8 cellular contexts compared by ENCODE assay signal in the genomic region with DNA sequence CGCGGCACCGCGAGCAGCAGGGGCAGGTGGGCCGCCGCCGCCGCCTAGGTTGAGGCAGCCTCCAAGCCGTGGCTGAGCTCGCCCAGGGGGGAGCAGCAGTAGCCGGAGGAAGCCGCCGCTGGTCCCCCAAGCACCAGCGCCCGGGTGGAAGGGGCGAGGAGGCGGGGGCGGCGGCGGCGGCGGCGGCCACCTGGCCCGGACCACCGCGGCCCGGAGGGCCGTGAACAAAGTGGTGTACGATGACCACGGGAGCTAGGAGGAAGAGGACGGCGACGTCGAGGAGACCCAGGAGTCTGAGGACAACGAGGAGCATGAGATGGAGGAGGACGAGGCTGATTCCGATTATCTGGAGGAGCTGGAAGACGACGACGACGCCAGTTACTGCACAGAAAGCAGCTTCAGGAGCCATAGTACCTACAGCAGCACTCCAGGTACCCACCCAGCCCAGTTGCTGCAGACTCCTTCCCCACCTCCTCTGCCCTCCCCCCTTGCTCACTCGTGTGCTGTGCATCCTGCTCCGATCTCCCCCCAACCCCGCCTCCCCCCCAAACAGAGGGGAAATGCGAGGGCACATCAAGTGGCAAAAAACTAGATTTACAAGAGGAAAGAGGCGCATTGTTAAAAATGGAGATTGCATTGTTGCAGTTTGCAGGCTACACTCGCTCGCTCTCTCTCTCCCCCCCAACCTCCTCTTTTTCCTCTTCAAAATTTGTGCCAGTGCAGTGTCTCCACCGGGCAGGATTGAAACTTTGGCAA. TPM values are rescaled to one million over a fixed set of nuclear protein-coding genes. Genes with fewer than 3 reads are reported as not detected.
DNase-seq lines count a peak whose midpoint lies in the region; ATAC-seq, FAIRE-seq and TF ChIP-seq lines count a peak whose summit lies in the region.
"Not testable (repeated sequence)": the region's sequence is repeated elsewhere in the genome, so short reads cannot be mapped to it uniquely, and the experiment has no call there.

No MANE protein-coding gene starts in this region.

- ATAC-seq in GM18511 (IDR thresholded peaks at IDR 0.05; ENCODE audit: unreplicated experiment) = peak; percentile 42
- ATAC-seq in HG02642 (IDR thresholded peaks at IDR 0.05; ENCODE audit: poor library complexity, unreplicated experiment) = peak; percentile 45
- ATAC-seq in pancreas = peak; percentile 24 to 49 (median 30)

- not testable (repeated sequence) for TF ChIP-seq CTCF in 22Rv1 (IDR thresholded peaks at IDR 0.05); LNCaP clone FGC (IDR thresholded peaks at IDR 0.05; ENCODE audit: control insufficient read depth, extremely low read depth, insufficient read depth); brain microvascular endothelial cell (IDR thresholded peaks at IDR 0.05; ENCODE audit: low read depth, low read length, missing control alignments); hepatocyte (IDR thresholded peaks at IDR 0.05; ENCODE audit: poor library complexity); pancreas (IDR thresholded peaks at IDR 0.05)

- 1% methylated on average over 33 of the region's 49 CpGs for WGBS in hepatocyte (ENCODE audit: low lambda C conversion rate, missing lambda C conversion rate)
- WGBS in pancreas, 2 donors = 3% methylated on average over 35 to 49 of the region's 49 CpGs

- FAIRE-seq in pancreas (lab: Jason Lieb, UNC) = not testable (repeated sequence)

- peak overlapping the region; percentile 100 for H3K4me2 ChIP-seq in hepatocyte

- H3K79me2 ChIP-seq in hepatocyte = not testable (repeated sequence)

- H3K27me3 ChIP-seq in brain microvascular endothelial cell (replicated peaks); pancreas: not testable (repeated sequence)
- H3K27me3 ChIP-seq in hepatocyte = peaks cover 13% of the 10 kb centered on the region

- intact Hi-C loops in pancreas (cut with DNase I) = not testable (repeated sequence)

- H3K9me2 ChIP-seq in hepatocyte (replicated peaks; ENCODE audit: insufficient read depth) = not testable (repeated sequence)

- in situ Hi-C loops in brain microvascular endothelial cell (cut with HindIII; ENCODE audit: low pct_ligation_motif_present, low sequenced_read_pairs) = not testable (repeated sequence)

- not testable (repeated sequence) for H4K20me1 ChIP-seq in hepatocyte (ENCODE audit: insufficient read depth, poor library complexity, severe bottlenecking)

- H3K27ac ChIP-seq in 22Rv1 (peak overlapping the region; percentile 43; the same call in 1 of the 2 replicates), brain microvascular endothelial cell (peak overlapping the region; percentile 10), hepatocyte (peak overlapping the region; percentile 94), pancreas (peak overlapping the region in 3 of 4 donors; percentile 40 to 71 (median 70))

- not testable (repeated sequence) for DNase-seq in LNCaP clone FGC (ENCODE audit: low read depth); brain microvascular endothelial cell; hepatocyte (ENCODE audit: low spot score)
- DNase-seq in SW480 (ENCODE audit: low spot score) (peak; percentile 31), pancreas (peak in 1 of 6 donors; percentile 76)

- H3K4me3 ChIP-seq in LNCaP clone FGC (ENCODE audit: low read depth, low read length) = peak overlapping the region; percentile 69
- H3K4me3 ChIP-seq in brain microvascular endothelial cell (ENCODE audit: low read depth, low read length) = peak overlapping the region; percentile 79
- peak overlapping the region; percentile 84 for H3K4me3 ChIP-seq in hepatocyte
- H3K4me3 ChIP-seq in pancreas = peak overlapping the region; percentile 36 to 74 (median 44)

- H3K9me3 ChIP-seq in hepatocyte (ENCODE audit: low read depth); pancreas: not testable (repeated sequence)

- H3K36me3 ChIP-seq in brain microvascular endothelial cell (replicated peaks); hepatocyte (replicated peaks; ENCODE audit: insufficient read depth, low read depth); pancreas: not testable (repeated sequence)

- peak overlapping the region; percentile 93 for H2AFZ ChIP-seq in hepatocyte

- not testable (repeated sequence) for H3K4me1 ChIP-seq in hepatocyte (ENCODE audit: insufficient read depth); pancreas

RNA-seq across cellular contexts. Expression of gene AMZ2, which starts 41.9 kb away (rescaled TPM):
- total RNA-seq in hepatocyte (58.8 and 64.7 TPM in 2 replicates), pancreas (10 to 100 TPM; 21.2 to 34.1 (median 28.2) TPM)
- polyA plus RNA-seq in hepatocyte (51.6 and 53.1 TPM in 2 replicates), pancreas (10 to 100 TPM; 27.7 to 46.0 TPM)

Comparison
In these comparisons a context has a peak if more than half of its experiments do, and no peak if none do; other contexts are left out.
1. H3K27ac ChIP-seq: peak in every context shown above with its lines; median percentile 94 in hepatocyte; 70 in pancreas; 43 in 22Rv1; 10 in brain microvascular endothelial cell.